10 cellular contexts compared by ENCODE assay signal in the genomic region with DNA sequence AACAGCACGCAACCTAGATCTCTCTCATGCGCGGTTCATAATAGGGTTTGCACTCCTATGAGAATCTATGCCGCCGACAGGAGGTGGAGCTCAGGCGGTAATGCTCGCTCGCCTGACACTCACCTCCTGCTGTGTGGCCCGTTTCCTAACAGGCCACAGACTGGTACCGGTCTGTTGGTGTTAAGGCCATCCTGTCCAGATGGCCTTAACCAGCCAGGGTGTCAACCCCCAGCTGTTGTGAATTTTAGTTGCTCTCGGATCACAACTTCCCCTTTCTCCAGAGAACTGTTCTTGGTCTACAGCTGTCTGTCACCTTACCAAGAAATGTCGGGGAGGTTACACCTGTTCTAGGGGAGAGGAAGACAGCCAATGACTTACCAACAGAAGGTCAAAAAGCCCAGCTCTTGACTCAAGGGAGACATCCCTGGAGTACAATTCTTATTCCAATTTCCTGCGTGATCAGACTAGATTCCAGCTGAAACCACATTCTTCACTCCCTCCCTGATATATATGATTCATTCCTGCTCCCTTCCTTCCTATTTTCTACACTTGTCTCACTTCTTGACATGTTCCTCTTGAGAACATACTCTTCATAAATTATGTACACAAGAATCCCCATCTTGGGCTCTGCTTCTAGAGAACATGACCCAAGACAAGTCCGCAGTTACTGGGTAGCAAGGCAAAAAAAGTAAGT. TPM values are rescaled to one million over a fixed set of nuclear protein-coding genes. Genes with fewer than 3 reads are reported as not detected.
DNase-seq lines count a peak whose midpoint lies in the region; ATAC-seq lines count a peak whose summit lies in the region.
"Had no signal": no experiment of that assay in that cellular context is flagged by ENCODE, and none has a peak within 500 bp of the region (broad histone marks: within the 10 kb centered on the region; RNA-seq: fewer than 3 reads in every experiment).

No MANE protein-coding gene starts in this region.

- H3K36me3 Mint-ChIP-seq in naive B cell, result no peaks in the 10 kb centered on the region

- ATAC-seq in GM19035 (IDR thresholded peaks at IDR 0.05; ENCODE audit: unreplicated experiment) (peak; percentile 82), HG02852 (IDR thresholded peaks at IDR 0.05; ENCODE audit: unreplicated experiment) (peak; percentile 82), naive B cell (ENCODE audit: low read depth in 2 of 2) (peak; percentile 88 to 94)

- peak overlapping the region in 3 of 6 donors; percentile 4 to 77 (median 19) for H3K27ac Mint-ChIP-seq in naive B cell

- no peaks in the 10 kb centered on the region for H3K9me3 Mint-ChIP-seq in naive B cell

- H3K4me1 Mint-ChIP-seq in naive B cell, result peaks cover 8 to 17% (median 12%) of the 10 kb centered on the region in 3 donors

- DNase-seq in NOMO-1 treated with DMSO at 0.1 percent for 48 hours (lab: John Stamatoyannopoulos, UW; ENCODE audit: unreplicated experiment) (peak; percentile 93), naive B cell (peak; percentile 39), NCI-H1105 treated with DMSO at 0.1 percent for 48 hours (lab: John Stamatoyannopoulos, UW) (no peak), COLO829 (ENCODE audit: low spot score) (no peak), NCI-H774 (lab: John Stamatoyannopoulos, UW) (no peak), T1000 (lab: John Stamatoyannopoulos, UW) (no peak)
- DNase-seq: NCI-H1436 treated with DMSO at 0.1 percent for 48 hours, stomach had no signal

- H3K27me3 Mint-ChIP-seq in naive B cell, result no peaks in the 10 kb centered on the region

- peak overlapping the region in 4 of 8 donors; percentile 21 to 53 (median 39) for H3K4me3 Mint-ChIP-seq in naive B cell

RNA-seq across cellular contexts. Expression of gene DNAAF9, which starts 23.1 kb away (rescaled TPM):
- polyA plus RNA-seq in naive B cell (ENCODE audit: low read depth in 6 of 6), result 1 to 10 TPM; 1.2 to 3.0 (median 1.4) TPM

RNA-seq across cellular contexts. Expression of gene ATRN, which starts 40.3 kb away (rescaled TPM):
- 10 to 100 TPM in 1 of 6 donors, 1 to 10 TPM in 5; 6.8 to 11.0 (median 7.5) TPM for polyA plus RNA-seq in naive B cell (ENCODE audit: low read depth in 6 of 6)

Comparison
In these comparisons a context has a peak if more than half of its experiments do, and no peak if none do; other contexts are left out.
1. DNase-seq: peak in NOMO-1 treated with DMSO at 0.1 percent for 48 hours (single experiment) and naive B cell (single experiment); none in NCI-H1105 treated with DMSO at 0.1 percent for 48 hours (single experiment), COLO829 (single experiment), NCI-H774 (single experiment) and T1000 (single experiment).
2. Peak in every context shown above with its lines, with median percentiles within 50 percentile points of each other: ATAC-seq.